ENCODE assay signal across 8 cellular contexts in genomic region chr4:128288689-128289106, GRCh38. TPM values are rescaled to one million over a fixed set of nuclear protein-coding genes. Genes with fewer than 3 reads are reported as not detected.
DNase-seq lines count a peak whose midpoint lies in the region; ATAC-seq, FAIRE-seq and TF ChIP-seq lines count a peak whose summit lies in the region.

No MANE protein-coding gene starts in this region.

- DNase-seq in NCI-H345 (lab: John Stamatoyannopoulos, UW): peak; percentile 42
- DNase-seq in NCI-H345 treated with DMSO at 0.1 percent for 48 hours (lab: John Stamatoyannopoulos, UW; ENCODE audit: unreplicated experiment): no peak
- peak; percentile 47 for DNase-seq in NCI-H1092 (lab: John Stamatoyannopoulos, UW)
- DNase-seq in activated CD4-positive, alpha-beta T cell treated with anti-CD3 and anti-CD28 coated beads, Interleukin-2, amount 50 U/mL, for 1 hour: peak; percentile 24
- DNase-seq in fibroblast of lung (ENCODE audit: low read depth in 2 of 2): peak; percentile 45 to 51
- DNase-seq in pancreas: peak in 1 of 6 donors; percentile 19
- DNase-seq in amniotic stem cell (lab: John Stamatoyannopoulos, UW): no peak

- H3K79me2 ChIP-seq in fibroblast of lung (ENCODE audit: control insufficient read depth, insufficient read depth, low read length): peaks cover 37% of the 10 kb centered on the region

- TF ChIP-seq CTCF in fibroblast of lung (conservative IDR thresholded peaks at IDR 0.05 in 1 of 2, IDR thresholded peaks at IDR 0.05 in 1 of 2; ENCODE audit: low read depth in 1 of 2, low read length in 2 of 2) (no peak), pancreas (IDR thresholded peaks at IDR 0.05) (no peak)

- H3K36me3 ChIP-seq in fibroblast of lung (ENCODE audit: control insufficient read depth, insufficient read depth, low read length) (no peaks in the 10 kb centered on the region), pancreas (no peaks in the 10 kb centered on the region)

- WGBS in pancreas, 2 donors: 2% methylated on average over 13 of the region's 13 CpGs

- peak overlapping the region; percentile 97 for H3K4me2 ChIP-seq in fibroblast of lung (ENCODE audit: extremely low read depth, insufficient read depth, low read length)

- no peaks in the 10 kb centered on the region for H4K20me1 ChIP-seq in fibroblast of lung (ENCODE audit: control insufficient read depth, extremely low read depth, insufficient read depth, low read length)

- no peak for FAIRE-seq in pancreas (lab: Jason Lieb, UNC)

- no peaks in the 10 kb centered on the region for H3K27me3 ChIP-seq in fibroblast of lung (ENCODE audit: control insufficient read depth, insufficient read depth, low read length)
- H3K27me3 ChIP-seq in pancreas: no peaks in the 10 kb centered on the region

- H3K4me3 ChIP-seq in fibroblast of lung (replicated peaks in 1 of 4; ENCODE audit: control extremely low read depth in 1 of 4, insufficient read depth in 1 of 4, low read depth in 3 of 4, low read length in 4 of 4) (peak overlapping the region; percentile 49 to 85 (median 66)), pancreas (peak overlapping the region; percentile 58 to 78 (median 77))

- peak overlapping the region; percentile 84 for H3K9ac ChIP-seq in fibroblast of lung (ENCODE audit: insufficient read depth, low read length)

- peaks cover 2% of the 10 kb centered on the region for H3K4me1 ChIP-seq in fibroblast of lung (ENCODE audit: control insufficient read depth, extremely low read depth, insufficient read depth, low read length)
- peaks cover 6 to 10% (median 7%) of the 10 kb centered on the region in 3 donors for H3K4me1 ChIP-seq in pancreas

- H2AFZ ChIP-seq in fibroblast of lung (ENCODE audit: low read length): peak overlapping the region; percentile 79

- H3K9me3 ChIP-seq in fibroblast of lung (ENCODE audit: control insufficient read depth, insufficient read depth, low read depth, low read length): no peaks in the 10 kb centered on the region
- H3K9me3 ChIP-seq in pancreas: no peaks in the 10 kb centered on the region

- intact Hi-C loops in pancreas (cut with DNase I): no loop called here

- H3K27ac ChIP-seq in fibroblast of lung (ENCODE audit: insufficient read depth, low read length) (peak overlapping the region; percentile 87), pancreas (peak overlapping the region; percentile 81 to 97 (median 92))

- ATAC-seq in pancreas: no peak
- ATAC-seq in HG02623 (IDR thresholded peaks at IDR 0.05; ENCODE audit: unreplicated experiment): no peak

RNA-seq across cellular contexts. Expression of gene PGRMC2, which starts 1.1 kb away (rescaled TPM):
- total RNA-seq in fibroblast of lung (22.1 and 30.4 TPM in 2 replicates), pancreas (10 to 100 TPM; 20.6 to 48.4 (median 29.9) TPM)
- polyA plus RNA-seq in fibroblast of lung (35.8 and 95.6 TPM in 2 replicates), pancreas (10 to 100 TPM; 14.5 to 35.8 TPM)
- 76.8 and 184 TPM in 2 replicates for polyA plus RNA-seq in fibroblast of lung (2012)
- 1.1 and 6.2 TPM in 2 replicates for polyA minus RNA-seq in fibroblast of lung (ENCODE audit: low replicate concordance)

Comparison
In these comparisons a context has a peak if more than half of its experiments do, and no peak if none do; other contexts are left out.
1. DNase-seq: peak in NCI-H345 (single experiment), NCI-H1092 (single experiment), activated CD4-positive, alpha-beta T cell treated with anti-CD3 and anti-CD28 coated beads, Interleukin-2, amount 50 U/mL, for 1 hour (single experiment) and fibroblast of lung (2 of 2); none in NCI-H345 treated with DMSO at 0.1 percent for 48 hours (single experiment) and amniotic stem cell (single experiment).